In the genomic region with DNA sequence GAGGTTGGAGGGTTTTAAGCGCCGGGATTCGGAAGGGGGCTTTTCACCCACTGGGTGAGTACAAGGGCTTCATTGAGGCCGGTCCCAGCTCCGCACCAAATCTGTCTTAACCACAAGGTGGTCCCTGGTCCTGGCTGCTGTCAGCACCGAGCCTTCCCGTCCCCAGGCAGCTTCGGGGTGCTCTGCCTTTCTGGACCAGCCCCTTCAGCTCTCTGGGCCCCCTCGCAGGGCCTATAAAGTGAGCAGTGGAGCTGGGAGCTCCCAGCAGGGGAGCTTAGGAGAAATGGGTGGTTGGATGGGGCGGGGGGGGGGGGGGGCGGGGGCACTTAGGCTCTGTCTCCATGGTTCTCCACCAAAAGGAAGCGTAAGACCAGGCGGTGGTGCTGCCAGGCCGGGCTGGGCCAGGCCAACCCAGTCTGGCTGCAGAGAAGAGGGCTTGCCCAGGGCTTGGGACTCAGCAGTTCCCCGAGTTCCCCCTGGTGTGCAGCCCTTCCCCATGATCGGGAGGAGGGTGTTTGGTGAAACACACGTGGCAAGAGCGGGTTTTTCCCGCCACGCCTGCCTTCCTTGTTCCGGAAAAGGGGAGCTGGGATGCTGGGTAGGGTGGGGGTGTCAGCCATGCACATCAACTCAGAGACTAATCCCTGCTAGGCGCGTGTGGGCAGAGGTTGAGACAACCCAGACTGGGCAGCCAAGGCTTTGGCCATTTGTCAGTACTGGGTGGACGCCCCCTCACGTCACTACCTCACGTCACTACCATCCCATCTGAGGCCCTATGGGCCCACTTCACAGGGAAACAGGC, we compare ENCODE assay signal across 9 cellular contexts. TPM values are rescaled to one million over a fixed set of nuclear protein-coding genes. Genes with fewer than 3 reads are reported as not detected.
A peak's percentile ranks its signal among the peaks of the same experiment; 100 is the strongest.
DNase-seq lines count a peak whose midpoint lies in the region; ATAC-seq and TF ChIP-seq lines count a peak whose summit lies in the region.
"Had no signal": no experiment of that assay in that cellular context is flagged by ENCODE, and none has a peak within 500 bp of the region (broad histone marks: within the 10 kb centered on the region; RNA-seq: fewer than 3 reads in every experiment).

No MANE protein-coding gene starts in this region.

- peak in 1 of 2 donors; percentile 21 for TF ChIP-seq POLR2A in gastrocnemius medialis (IDR thresholded peaks at IDR 0.05)

- peak overlapping the region; percentile 48 for H3K4me3 ChIP-seq in WI38 (ENCODE audit: low read depth, low read length)
- peak overlapping the region; percentile 24 to 47 (median 40) for H3K4me3 ChIP-seq in gastrocnemius medialis

- TF ChIP-seq CTCF in WI38 (IDR thresholded peaks at IDR 0.05; ENCODE audit: low read depth, low read length): no peak
- no peak for TF ChIP-seq CTCF in gastrocnemius medialis (IDR thresholded peaks at IDR 0.05 in 4 of 5, conservative IDR thresholded peaks at IDR 0.05 in 1 of 5)

- no peaks in the 10 kb centered on the region for H3K36me3 ChIP-seq in gastrocnemius medialis

- no peaks in the 10 kb centered on the region for H3K9me3 ChIP-seq in gastrocnemius medialis

- ATAC-seq in Right ventricle myocardium superior (ENCODE audit: poor library complexity) (peak; percentile 49), gastrocnemius medialis (peak in 1 of 2 donors; percentile 48)

- H3K27ac ChIP-seq in gastrocnemius medialis: peak overlapping the region in 2 of 4 donors; percentile 43 to 48

- no peaks in the 10 kb centered on the region for H3K4me1 ChIP-seq in gastrocnemius medialis

- in situ Hi-C loops in gastrocnemius medialis (cut with MboI; ENCODE audit: low sequenced_read_pairs in 4 of 4): no loop called here

- H3K27me3 ChIP-seq in gastrocnemius medialis: peaks cover 20 to 43% (median 23%) of the 10 kb centered on the region in 3 donors

- intact Hi-C loops in Right ventricle myocardium superior (cut with DNase I): no loop called here
- intact Hi-C loops in gastrocnemius medialis (cut with DNase I; ENCODE audit: low total_unique reads): no loop called here

- DNase-seq in ELR (ENCODE audit: low read depth) (peak; percentile 35), Right ventricle myocardium superior (peak; percentile 73), gastrocnemius medialis (peak in 1 of 2 donors; percentile 46), DMS 273 treated with DMSO at 0.1 percent for 48 hours (lab: John Stamatoyannopoulos, UW) (no peak), amygdala (lab: John Stamatoyannopoulos, UW) (no peak), cortex of kidney (lab: John Stamatoyannopoulos, UW) (no peak), NCI-H446 treated with DMSO at 0.1 percent for 48 hours (lab: John Stamatoyannopoulos, UW) (no peak)
- DNase-seq: erythroblast had no signal

RNA-seq across cellular contexts. Expression of a gene that starts 32.7 kb away (rescaled TPM):
- total RNA-seq in Right ventricle myocardium superior: 0.89 TPM
- total RNA-seq in gastrocnemius medialis: 1 to 10 TPM in 2 of 4 donors, under 1 TPM in 1, not detected in 1; 0.75 to 1.7 (median 1.6) TPM

RNA-seq across cellular contexts. Expression of a gene that starts 54.7 kb away (rescaled TPM):
- total RNA-seq in Right ventricle myocardium superior (4.5 TPM), gastrocnemius medialis (1 to 10 TPM in 1 of 4 donors, under 1 TPM in 2, not detected in 1; 0.23 to 1.2 (median 0.51) TPM)

RNA-seq across cellular contexts. Expression of a gene that starts 56.2 kb away (rescaled TPM):
- total RNA-seq in Right ventricle myocardium superior (7.9 TPM), gastrocnemius medialis (10 to 100 TPM; 14.4 to 24.0 (median 19.4) TPM)

Comparison
In these comparisons a context has a peak if more than half of its experiments do, and no peak if none do; other contexts are left out.
1. DNase-seq: peak in ELR (single experiment) and Right ventricle myocardium superior (single experiment); none in DMS 273 treated with DMSO at 0.1 percent for 48 hours (single experiment), amygdala (0 of 56), cortex of kidney (single experiment) and NCI-H446 treated with DMSO at 0.1 percent for 48 hours (single experiment).